ENCODE assay signal across 10 cellular contexts in the genomic region with DNA sequence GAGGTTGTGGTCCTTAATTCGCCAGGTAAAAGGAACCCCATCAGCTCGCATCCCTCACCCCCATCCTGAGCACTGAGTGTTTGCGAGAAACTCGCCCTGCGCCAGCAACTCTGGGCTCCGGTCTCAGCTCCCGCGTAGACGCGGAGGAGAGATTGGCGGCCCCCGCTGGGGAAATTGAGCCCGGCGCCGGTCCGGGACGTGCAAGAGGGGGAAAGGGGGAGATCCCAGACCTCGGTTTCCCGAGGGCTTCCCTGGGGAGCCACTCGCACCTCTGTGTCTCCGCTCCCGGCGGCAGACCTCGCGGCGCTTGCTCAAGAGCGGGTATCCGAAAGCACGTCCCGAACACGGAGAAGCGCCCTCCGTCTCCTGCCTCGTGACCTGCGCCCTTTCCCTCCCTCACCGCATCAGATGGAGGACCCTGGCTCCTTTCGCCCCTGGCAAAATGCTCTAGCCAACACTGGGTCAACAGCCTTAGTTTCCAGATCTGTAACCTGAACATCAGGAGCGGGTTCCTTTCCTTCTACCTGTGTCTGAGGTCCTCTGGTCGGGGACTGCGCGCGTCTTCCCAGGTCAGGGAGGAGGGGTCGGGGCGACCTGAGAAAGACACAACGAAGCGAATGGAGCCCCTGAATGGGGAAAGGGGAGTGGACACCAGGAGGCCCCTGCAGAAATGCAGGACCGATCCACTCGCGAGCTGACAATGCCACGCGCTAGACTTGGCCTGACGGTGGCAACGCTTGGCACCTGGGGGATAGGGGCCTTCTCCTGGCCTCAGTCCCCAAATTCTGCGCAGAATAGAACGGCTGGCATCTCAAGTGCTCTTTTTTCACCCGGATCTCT. TPM values are rescaled to one million over a fixed set of nuclear protein-coding genes. Genes with fewer than 3 reads are reported as not detected.
DNase-seq lines count a peak whose midpoint lies in the region; ATAC-seq and TF ChIP-seq lines count a peak whose summit lies in the region.
"Had no signal": no experiment of that assay in that cellular context is flagged by ENCODE, and none has a peak within 500 bp of the region (broad histone marks: within the 10 kb centered on the region; RNA-seq: fewer than 3 reads in every experiment).

No MANE protein-coding gene starts in this region.

- DNase-seq in BE2C (peak; percentile 17), PC-3 (no peak), fibroblast of villous mesenchyme (ENCODE audit: low read depth) (no peak), neuronal stem cell (ENCODE audit: low spot score) (no peak)
- DNase-seq in activated CD4-positive, CD25-positive, alpha-beta regulatory T cell (lab: John Stamatoyannopoulos, UW) = no peak
- DNase-seq: activated gamma-delta T cell treated with Interleukin-2 at 50 U/mL for 16 hours had no signal

- H3K36me3 ChIP-seq in BE2C = peaks cover 3% of the 10 kb centered on the region
- peaks cover 11% of the 10 kb centered on the region for H3K36me3 ChIP-seq in PC-3 (ENCODE audit: low read depth, low read length)
- peaks cover 0 to 3% of the 10 kb centered on the region in 2 donors for H3K36me3 ChIP-seq in neuronal stem cell (replicated peaks in 1 of 2; ENCODE audit: control insufficient read depth in 2 of 2, insufficient read depth in 2 of 2, low read length in 2 of 2)

- no CpG with 5 or more reads among the region's 56 CpGs for WGBS in neuronal stem cell (ENCODE audit: extremely low coverage in 2 of 2, insufficient read length in 2 of 2, insufficient replicate concordance in 1 of 2), 2 donors

- peak overlapping the region; percentile 68 for H2BK120ac ChIP-seq in neuronal stem cell (ENCODE audit: low read depth, low read length)

- peaks cover 18% of the 10 kb centered on the region for H4K20me1 ChIP-seq in PC-3 (ENCODE audit: low read length)

- H3K27me3 ChIP-seq in BE2C = peaks cover 19% of the 10 kb centered on the region
- H3K27me3 ChIP-seq in PC-3 (ENCODE audit: low read length) = no peaks in the 10 kb centered on the region
- peaks cover 8 to 83% (median 36%) of the 10 kb centered on the region in 3 experiments for H3K27me3 ChIP-seq in neuronal stem cell (ENCODE audit: control insufficient read depth in 3 of 3, insufficient read depth in 3 of 3, low read depth in 1 of 3, low read length in 3 of 3)

- peaks cover 12% of the 10 kb centered on the region for H3K79me1 ChIP-seq in neuronal stem cell (ENCODE audit: low read depth, low read length)

- TF ChIP-seq CTCF in BE2C (IDR thresholded peaks at IDR 0.05; ENCODE audit: low read depth, low read length) = no peak
- no peak for TF ChIP-seq CTCF in PC-3 (conservative IDR thresholded peaks at IDR 0.05; ENCODE audit: low read depth, low read length)
- no peak for TF ChIP-seq CTCF in fibroblast of villous mesenchyme (IDR thresholded peaks at IDR 0.05; ENCODE audit: insufficient read depth, low read depth, low read length)

- ATAC-seq in PC-3 (no peak), HG02642 (IDR thresholded peaks at IDR 0.05; ENCODE audit: poor library complexity, unreplicated experiment) (no peak), HG03045 (IDR thresholded peaks at IDR 0.05; ENCODE audit: unreplicated experiment) (no peak), GM18909 (IDR thresholded peaks at IDR 0.05; ENCODE audit: poor library complexity, unreplicated experiment) (no peak)
- ATAC-seq: K562 had no signal

- H3K9me2 ChIP-seq in PC-3 (replicated peaks; ENCODE audit: low read length) = no peaks in the 10 kb centered on the region

- CTCF ChIA-PET in PC-3 (lab: Charles Lee) = no interaction called here

- peak overlapping the region; percentile 15 for H2BK5ac ChIP-seq in neuronal stem cell (ENCODE audit: low read length)

- POLR2A ChIA-PET in PC-3 (lab: Charles Lee; ENCODE audit: unreplicated experiment) = no interaction called here

- H3K4me3 ChIP-seq in BE2C (ENCODE audit: low read depth, low read length) = peak overlapping the region; percentile 51
- H3K4me3 ChIP-seq in PC-3 (ENCODE audit: low read length) = no peak overlapping the region
- peak overlapping the region; percentile 40 for H3K4me3 ChIP-seq in fibroblast of villous mesenchyme (ENCODE audit: low read depth, low read length)
- peak overlapping the region in 1 of 2 donors; percentile 77 for H3K4me3 ChIP-seq in neuronal stem cell (ENCODE audit: low read length in 2 of 2)
- H3K4me3 ChIP-seq: K562 had no signal

- peaks cover 28% of the 10 kb centered on the region for H3K79me2 ChIP-seq in PC-3 (ENCODE audit: low read length)

- H3K9me3 ChIP-seq in BE2C = no peaks in the 10 kb centered on the region
- H3K9me3 ChIP-seq in PC-3 (ENCODE audit: low read length) = no peaks in the 10 kb centered on the region
- H3K9me3 ChIP-seq in neuronal stem cell (replicated peaks in 1 of 2; ENCODE audit: control insufficient read depth in 2 of 2, insufficient read depth in 1 of 2, low read depth in 1 of 2, low read length in 2 of 2) = peaks cover 0 to 3% of the 10 kb centered on the region in 2 donors

- no peak overlapping the region for H3K14ac ChIP-seq in neuronal stem cell (ENCODE audit: low read length)

- H3F3A ChIP-seq in PC-3 (ENCODE audit: low read length, unreplicated experiment) = no peaks in the 10 kb centered on the region

- H2AFZ ChIP-seq in PC-3 (ENCODE audit: low read length) (no peak overlapping the region), neuronal stem cell (ENCODE audit: low read length) (peak overlapping the region; percentile 12)

- peaks cover 3% of the 10 kb centered on the region; the same call in 1 of the 2 replicates for H3K4me1 ChIP-seq in BE2C
- H3K4me1 ChIP-seq in PC-3 (ENCODE audit: insufficient read depth, low read length) = peaks cover 14% of the 10 kb centered on the region
- H3K4me1 ChIP-seq in neuronal stem cell (ENCODE audit: control insufficient read depth in 2 of 2, insufficient read depth in 1 of 2, low read depth in 1 of 2, low read length in 2 of 2) = peaks cover 6 to 10% of the 10 kb centered on the region in 2 donors

- BruUV-seq in PC-3 (replicated peaks; lab: Mats Ljungman, UMichigan) = no TSS peak

- no peak overlapping the region for H3K27ac ChIP-seq in PC-3 (ENCODE audit: low read length)
- no peak overlapping the region for H3K27ac ChIP-seq in neuronal stem cell (replicated peaks; ENCODE audit: low read length)

- peak overlapping the region; percentile 90 for H3K18ac ChIP-seq in neuronal stem cell (ENCODE audit: low read length)

- no peak overlapping the region for H3K23ac ChIP-seq in neuronal stem cell (ENCODE audit: low read depth, low read length, poor library complexity)

- H3K4me2 ChIP-seq in PC-3 (ENCODE audit: low read length) = peak overlapping the region; percentile 98
- H3K4me2 ChIP-seq in neuronal stem cell (ENCODE audit: insufficient read depth, low read length, poor library complexity, severe bottlenecking) = peak overlapping the region; percentile 98

- H3K9ac ChIP-seq in PC-3 (ENCODE audit: low read length) (no peak overlapping the region), neuronal stem cell (ENCODE audit: low read depth, low read length, poor library complexity) (peak overlapping the region; percentile 38)

- no peak overlapping the region for H3K4ac ChIP-seq in neuronal stem cell (ENCODE audit: low read length)

- peak overlapping the region; percentile 12 for H2BK15ac ChIP-seq in neuronal stem cell (ENCODE audit: low read length)

- peak overlapping the region; percentile 8 for H2BK12ac ChIP-seq in neuronal stem cell (ENCODE audit: low read length)

- no peak overlapping the region for H4K8ac ChIP-seq in neuronal stem cell (ENCODE audit: low read depth, low read length)

- intact Hi-C loops in PC-3 (cut with micrococcal nuclease) = loop anchor here (1.0 to 10.0 kb wide), 8 partner anchors 159 to 1351 kb away; no protein-coding TSS in a partner anchor

- H4K91ac ChIP-seq in neuronal stem cell (ENCODE audit: low read depth, low read length, poor library complexity) = no peak overlapping the region

- peak overlapping the region; percentile 16 for H2AK5ac ChIP-seq in neuronal stem cell (ENCODE audit: low read depth, low read length)

RNA-seq across cellular contexts. Expression of a gene that starts 2.9 kb away (rescaled TPM):
- 3.7 TPM for polyA plus RNA-seq in BE2C (2012; ENCODE audit: insufficient read depth, insufficient read length, low read depth)
- total RNA-seq in PC-3 (2014; rRNA removed) = 119 and 151 TPM in 2 replicates
- 1.3 and 1.7 TPM in 2 replicates for total RNA-seq in fibroblast of villous mesenchyme
- 65.2 TPM for polyA plus RNA-seq in neuronal stem cell (2013, experiment 1 of 2)
- polyA plus RNA-seq in neuronal stem cell (2013, experiment 2 of 2) = 69.2 TPM
- polyA plus RNA-seq: K562 had no signal

Comparison
In these comparisons a context has a peak if more than half of its experiments do, and no peak if none do; other contexts are left out.
1. RNA of a gene that starts 2.9 kb away (total RNA-seq): 119 to 151 TPM in PC-3; 1.3 to 1.7 TPM in fibroblast of villous mesenchyme; every median in the first group is over 10 times any median in the second.